9 cellular contexts compared by ENCODE assay signal in the genomic region with DNA sequence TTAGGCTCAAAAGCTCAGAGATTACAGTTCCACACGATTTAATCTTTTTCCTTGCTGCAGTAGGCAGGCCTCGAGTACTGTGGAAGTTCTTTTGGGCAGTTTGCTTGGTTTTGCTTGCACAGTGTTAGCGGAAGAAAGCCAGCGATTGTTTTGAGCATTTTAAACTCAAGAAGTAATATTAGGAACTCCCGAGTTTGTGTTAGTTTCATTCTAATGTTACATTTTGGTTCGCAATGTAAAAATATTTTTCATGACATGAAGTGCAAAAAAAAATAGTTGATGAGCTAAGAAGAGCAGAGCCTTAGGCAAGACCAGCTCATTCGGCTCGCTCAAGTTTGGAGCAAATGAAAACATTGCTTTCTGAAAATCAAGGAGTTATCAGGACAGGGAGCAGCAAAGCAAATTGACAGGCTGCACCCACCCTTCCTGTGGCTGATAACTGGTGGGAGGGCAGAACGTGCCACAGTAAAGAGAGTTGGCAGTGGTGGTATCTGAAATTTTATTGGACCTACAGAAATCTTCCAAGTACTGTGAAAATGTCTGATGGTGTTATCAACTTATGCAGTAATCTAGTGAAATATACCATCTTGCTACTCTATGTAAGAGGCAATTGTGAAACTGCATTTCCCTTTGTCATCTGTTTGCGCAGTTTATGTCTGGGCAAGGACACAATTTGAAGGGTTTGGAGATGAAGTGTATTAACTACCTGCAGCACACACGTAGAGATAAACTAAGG. TPM values are rescaled to one million over a fixed set of nuclear protein-coding genes. Genes with fewer than 3 reads are reported as not detected.
DNase-seq lines count a peak whose midpoint lies in the region; ATAC-seq, FAIRE-seq and TF ChIP-seq lines count a peak whose summit lies in the region.
"Had no signal": no experiment of that assay in that cellular context is flagged by ENCODE, and none has a peak within 500 bp of the region (broad histone marks: within the 10 kb centered on the region; RNA-seq: fewer than 3 reads in every experiment).

No MANE protein-coding gene starts in this region.

- peak; percentile 38 for FAIRE-seq in GM12878 (lab: Jason Lieb, UNC)

- POLR2A ChIA-PET in GM12878 (lab: Charles Lee) (interaction anchor here (0.7 to 2.8 kb wide), 10 partner anchors 10 to 139 kb away, joined by 3 to 14 read pairs (median 4); no protein-coding TSS in a partner anchor), RWPE1 (lab: Yijun Ruan, JAX; ENCODE audit: low non-redundant PET) (no interaction called here)

- peaks cover 71% of the 10 kb centered on the region for H3K79me2 ChIP-seq in GM12878 (ENCODE audit: control insufficient read depth, insufficient read depth, low read length)

- no peaks in the 10 kb centered on the region for H3K9me3 ChIP-seq in GM12878 (replicated peaks; ENCODE audit: control insufficient read depth, insufficient read depth, low read length)
- no peaks in the 10 kb centered on the region for H3K9me3 ChIP-seq in mesenchymal stem cell (ENCODE audit: control insufficient read depth, low read length)
- no peaks in the 10 kb centered on the region for H3K9me3 ChIP-seq in uterus

- intact Hi-C loops in GM12878 (cut with micrococcal nuclease; ENCODE audit: unreplicated experiment) (loop anchor here (2.0 to 10.0 kb wide), 6 partner anchors 41 to 284 kb away; no protein-coding TSS in a partner anchor), uterus (cut with DNase I; ENCODE audit: low total_unique reads) (no loop called here)

- peaks cover 5% of the 10 kb centered on the region; the same call in 1 of the 2 replicates for H3K4me1 ChIP-seq in GM12878 (ENCODE audit: control insufficient read depth, insufficient read depth, low read length)
- peaks cover 9% of the 10 kb centered on the region for H3K4me1 ChIP-seq in mesenchymal stem cell (ENCODE audit: control insufficient read depth, insufficient read depth, low read depth, low read length)
- H3K4me1 ChIP-seq in uterus = no peaks in the 10 kb centered on the region

- no peak overlapping the region for H4K8ac ChIP-seq in mesenchymal stem cell (ENCODE audit: low read length)

- H3K27ac ChIP-seq in GM12878 (ENCODE audit: control insufficient read depth, insufficient read depth) (peak overlapping the region; percentile 93), mesenchymal stem cell (ENCODE audit: low read length, poor library complexity, severe bottlenecking) (no peak overlapping the region), uterus (peak overlapping the region; percentile 89 to 90), RWPE1 (no peak overlapping the region)
- H3K27ac ChIP-seq: epithelial cell of prostate had no signal

- H3K14ac ChIP-seq in mesenchymal stem cell (ENCODE audit: low read length in 2 of 2) = no peak overlapping the region

- peaks cover 45 to 56% (median 50%) of the 10 kb centered on the region in 3 donors for H3K4me1 Mint-ChIP-seq in IgD-negative memory B cell

- H3K23ac ChIP-seq in mesenchymal stem cell (ENCODE audit: low read length in 2 of 2) = no peak overlapping the region

- in situ Hi-C loops in GM12878 (cut with MboI) = no loop called here

- ATAC-seq in GM12878 (peak; percentile 2; the same call in 2 of the 3 replicates), GM18861 (IDR thresholded peaks at IDR 0.05; ENCODE audit: unreplicated experiment) (no peak)

- H2AFZ ChIP-seq in GM12878 (ENCODE audit: control insufficient read depth, low read depth, low read length) (peak overlapping the region; percentile 2; the same call in 1 of the 2 replicates), mesenchymal stem cell (ENCODE audit: low read depth, low read length) (no peak overlapping the region)

- no peak overlapping the region for H2BK12ac ChIP-seq in mesenchymal stem cell (ENCODE audit: low read length in 2 of 2)

- H3K36me3 ChIP-seq in GM12878 (ENCODE audit: control insufficient read depth in 2 of 2, insufficient read depth in 2 of 2, low read length in 1 of 2) (no peaks in the 10 kb centered on the region), mesenchymal stem cell (ENCODE audit: control insufficient read depth in 1 of 2, insufficient read depth in 2 of 2, low read depth in 1 of 2, low read length in 2 of 2) (no peaks in the 10 kb centered on the region), uterus (no peaks in the 10 kb centered on the region)

- H4K91ac ChIP-seq in mesenchymal stem cell (ENCODE audit: low read length) = no peak overlapping the region

- no peak overlapping the region for H2BK120ac ChIP-seq in mesenchymal stem cell (ENCODE audit: low read depth, low read length)

- TF ChIP-seq CTCF in GM12878 (IDR thresholded peaks at IDR 0.05 in 2 of 3, conservative IDR thresholded peaks at IDR 0.05 in 1 of 3; ENCODE audit: control insufficient read depth in 2 of 3, extremely low read depth in 1 of 3, insufficient read depth in 1 of 3, low read depth in 3 of 3, low read length in 3 of 3) (no peak), uterus (IDR thresholded peaks at IDR 0.05) (no peak), RWPE1 (conservative IDR thresholded peaks at IDR 0.05; ENCODE audit: low read depth) (no peak)

- no peaks in the 10 kb centered on the region for H3K36me3 Mint-ChIP-seq in IgD-negative memory B cell

- H2BK5ac ChIP-seq in mesenchymal stem cell (ENCODE audit: low read depth, low read length, poor library complexity, severe bottlenecking) = no peak overlapping the region

- no peak for TF ChIP-seq EP300 in GM12878 (IDR thresholded peaks at IDR 0.05; ENCODE audit: borderline replicate concordance in 1 of 2, control insufficient read depth in 1 of 2, low read depth in 2 of 2, low read length in 2 of 2)

- H2AK5ac ChIP-seq in mesenchymal stem cell (ENCODE audit: low read length, severe bottlenecking) = no peak overlapping the region

- 24% methylated on average over 11 of the region's 11 CpGs for WGBS in GM12878 (ENCODE audit: insufficient coverage, insufficient replicate concordance, low lambda C conversion rate, missing lambda C conversion rate)
- WGBS in mesenchymal stem cell = 80% methylated on average over 11 of the region's 11 CpGs

- SMC1A ChIA-PET in GM12878 (lab: Charles Lee; ENCODE audit: uncharacterized antibody, unreplicated experiment) = interaction anchor here (0.6 to 6.3 kb wide), 28 partner anchors 10 to 1253 kb away, joined by 3 to 68 read pairs (median 5); no protein-coding TSS in a partner anchor

- H3K27ac Mint-ChIP-seq in IgD-negative memory B cell = peak overlapping the region; percentile 93 to 94 (median 93)

- H3K27me3 ChIP-seq in GM12878 (replicated peaks in 1 of 2; ENCODE audit: control insufficient read depth in 2 of 2, insufficient read depth in 2 of 2, low read length in 1 of 2) (no peaks in the 10 kb centered on the region), mesenchymal stem cell (ENCODE audit: control insufficient read depth in 1 of 2, insufficient read depth in 1 of 2, low read length in 2 of 2) (peaks cover 0 to 6% of the 10 kb centered on the region in 2 experiments), uterus (no peaks in the 10 kb centered on the region)

- H3K79me1 ChIP-seq in mesenchymal stem cell (replicated peaks; ENCODE audit: low read length, poor library complexity, severe bottlenecking) = peaks cover 1% of the 10 kb centered on the region

- no peak for TF ChIP-seq POLR2A in GM12878 (IDR thresholded peaks at IDR 0.05; ENCODE audit: low read depth, low read length)
- no peak for TF ChIP-seq POLR2A in uterus (IDR thresholded peaks at IDR 0.05)

- H3K27me3 Mint-ChIP-seq in IgD-negative memory B cell = no peaks in the 10 kb centered on the region

- BruUV-seq in GM12878 (replicated peaks; lab: Mats Ljungman, UMichigan) = TSS peak; percentile 50

- H3K9ac ChIP-seq in GM12878 (ENCODE audit: control insufficient read depth, insufficient read depth, low read length) (peak overlapping the region; percentile 92), mesenchymal stem cell (ENCODE audit: low read length) (peak overlapping the region; percentile 88)

- no peak for TF ChIP-seq RAD21 in GM12878 (IDR thresholded peaks at IDR 0.05; ENCODE audit: insufficient read depth, low read depth, low read length)

- H3K4me3 Mint-ChIP-seq in IgD-negative memory B cell = peak overlapping the region; percentile 91 to 98 (median 95)

- H3K4me2 ChIP-seq in GM12878 (ENCODE audit: control insufficient read depth, insufficient read depth) = peak overlapping the region; percentile 89
- no peak overlapping the region for H3K4me2 ChIP-seq in mesenchymal stem cell (ENCODE audit: low read length, poor library complexity, severe bottlenecking)

- no peaks in the 10 kb centered on the region for H4K20me1 ChIP-seq in GM12878 (ENCODE audit: control insufficient read depth, insufficient read depth)

- RAD21 ChIA-PET in GM12878 (lab: Charles Lee; ENCODE audit: unreplicated experiment) = interaction anchor here (0.8 to 8.9 kb wide), 16 partner anchors 10 to 346 kb away, joined by 3 to 76 read pairs (median 8); no protein-coding TSS in a partner anchor

- CTCF ChIA-PET in GM12878 (lab: Yijun Ruan, JAX) = interaction anchor here (0.8 to 6.6 kb wide), 20 partner anchors 8 to 621 kb away, joined by 3 to 56 read pairs (median 6); a partner anchor contains a TSS
- CTCF ChIA-PET in RWPE1 (lab: Yijun Ruan, JAX) = no interaction called here

- no peak overlapping the region for H2BK15ac ChIP-seq in mesenchymal stem cell (ENCODE audit: low read depth, poor library complexity, severe bottlenecking)

- peak overlapping the region; percentile 94 for H3K4me3 ChIP-seq in GM12878
- H3K4me3 ChIP-seq in mesenchymal stem cell (ENCODE audit: insufficient read depth in 1 of 2, low read depth in 1 of 2, low read length in 2 of 2) = peak overlapping the region in 1 of 2 experiments; percentile 91
- H3K4me3 ChIP-seq in uterus = peak overlapping the region; percentile 70 to 79

- H3K4ac ChIP-seq in mesenchymal stem cell (ENCODE audit: low read depth in 1 of 2, low read length in 2 of 2) = no peak overlapping the region

- DNase-seq in AML-193 (lab: John Stamatoyannopoulos, UW) (peak; percentile 56 to 75), GM12878 (ENCODE audit: low read depth, low spot score) (no peak), mesenchymal stem cell (no peak), uterus (no peak), RWPE1 (ENCODE audit: low spot score) (no peak), GM03348 (ENCODE audit: low spot score) (no peak)

- no peaks in the 10 kb centered on the region for H3K9me3 Mint-ChIP-seq in IgD-negative memory B cell

- H3K18ac ChIP-seq in mesenchymal stem cell (ENCODE audit: low read depth in 1 of 2, low read length in 2 of 2) = no peak overlapping the region

RNA-seq across cellular contexts. Expression of a gene that starts 1.4 kb away (rescaled TPM):
- polyA plus RNA-seq in IgD-negative memory B cell = 43.4 TPM
- 199 and 222 TPM in 2 replicates for total RNA-seq in GM12878 (2013; cell fraction: nucleolus; rRNA removed)
- 31.8 and 33.4 TPM in 2 replicates for total RNA-seq in GM12878 (2014; rRNA removed)
- total RNA-seq in GM12878 (2014; rRNA removed; fragmentation: Illumina TruSeq; extraction: Trizol) = 37.3 and 37.5 TPM in 2 replicates
- 27.3 and 27.8 TPM in 2 replicates for total RNA-seq in GM12878 (2021)
- 19.3 TPM for polyA plus RNA-seq in GM12878 (2011; ENCODE audit: low read depth)
- 14.2 and 19.0 TPM in 2 replicates for polyA plus RNA-seq in GM12878 (2011; rRNA removed)
- 8.2 and 9.4 TPM in 2 replicates for polyA plus RNA-seq in GM12878 (2011; cell fraction: cytosol; rRNA removed)
- 9.0 and 10.7 TPM in 2 replicates for polyA plus RNA-seq in GM12878 (2011; cell fraction: nucleus; rRNA removed)
- polyA plus RNA-seq in GM12878 (2012) = 25.8 and 28.8 TPM in 2 replicates
- 25.4 and 33.6 TPM in 2 replicates for polyA plus RNA-seq in GM12878 (2014; fragmentation: Illumina TruSeq; extraction: Trizol)
- 1 to 10 TPM; 7.5 to 9.6 TPM for polyA plus RNA-seq in GM12878 (2014; fragmentation: Nextera tagmentation; extraction: Ambion mirVana)
- 15.8 and 17.2 TPM in 2 replicates for polyA plus RNA-seq in GM12878 (2014; rRNA removed)
- 10 to 100 TPM; 18.4 to 25.0 TPM for polyA plus RNA-seq in GM12878 (2016; fragmentation: Nextera tagmentation; extraction: Ambion mirVana)
- polyA minus RNA-seq in GM12878 (2011; rRNA and poly(A)+ RNA removed) = 30.2 and 35.1 TPM in 2 replicates
- polyA minus RNA-seq in GM12878 (2011; cell fraction: cytosol; rRNA and poly(A)+ RNA removed) = 10.1 and 10.3 TPM in 2 replicates
- 31.8 and 38.0 TPM in 2 replicates for polyA minus RNA-seq in GM12878 (2011; cell fraction: nucleus; rRNA and poly(A)+ RNA removed)
- 0.65 TPM for polyA plus RNA-seq in mesenchymal stem cell (2013, experiment 1 of 2)
- 0.51 TPM for polyA plus RNA-seq in mesenchymal stem cell (2013, experiment 2 of 2)
- 10 to 100 TPM in 3 of 4 donors, 1 to 10 TPM in 1; 9.7 to 63.0 (median 19.5) TPM for total RNA-seq in uterus

Comparison
In these comparisons a context has a peak if more than half of its experiments do, and no peak if none do; other contexts are left out.
1. DNase-seq: peak in AML-193 (2 of 2); none in GM12878 (single experiment), mesenchymal stem cell (single experiment), uterus (0 of 2), RWPE1 (single experiment) and GM03348 (single experiment).
2. H3K27ac ChIP-seq: peak in GM12878 (single experiment) and uterus (2 of 2); none in mesenchymal stem cell (single experiment) and RWPE1 (single experiment).